ENCODE assay signal across 19 cellular contexts in genomic region chr14:101071493-101071891, GRCh38.
DNase-seq lines count a peak whose midpoint lies in the region; ATAC-seq, FAIRE-seq and TF ChIP-seq lines count a peak whose summit lies in the region.
"Had no signal": no experiment of that assay in that cellular context is flagged by ENCODE, and none has a peak within 500 bp of the region (broad histone marks: within the 10 kb centered on the region; RNA-seq: fewer than 3 reads in every experiment).

No MANE protein-coding gene starts in this region.

- H3K27me3 Mint-ChIP-seq in osteocyte (ENCODE audit: unreplicated experiment): no peaks in the 10 kb centered on the region
- peaks cover 7% of the 10 kb centered on the region for H3K27me3 Mint-ChIP-seq in activated CD4-positive, alpha-beta T cell treated with anti-CD3 and anti-CD28 coated beads for 36 hours

- no peak overlapping the region; the same call in 1 of the 2 replicates for H4K91ac ChIP-seq in IMR-90 (ENCODE audit: insufficient read depth, low read depth, low read length)

- peak overlapping the region; percentile 26 for H3K4me3 Mint-ChIP-seq in osteocyte (ENCODE audit: unreplicated experiment)
- no peak overlapping the region for H3K4me3 Mint-ChIP-seq in activated CD4-positive, alpha-beta T cell treated with anti-CD3 and anti-CD28 coated beads for 36 hours
- H3K4me3 Mint-ChIP-seq: activated CD4-positive, alpha-beta T cell treated with anti-CD3 and anti-CD28 coated beads, Interleukin-2, amount 10 ng/mL, durations not matched to agents 24 days and 14 days; B cell; IgD-negative memory B cell had no signal

- no peaks in the 10 kb centered on the region for H3K9me3 ChIP-seq in IMR-90 (ENCODE audit: control insufficient read depth, insufficient read depth, low read length)
- H3K9me3 ChIP-seq: prostate gland, SJCRH30 had no signal

- TF ChIP-seq RAD21 in IMR-90 (IDR thresholded peaks at IDR 0.05; ENCODE audit: low read length): no peak

- in situ Hi-C loops in IMR-90 (cut with MboI; ENCODE audit: low sequenced_read_pairs): no loop called here

- H3K27me3 ChIP-seq in IMR-90 (ENCODE audit: control insufficient read depth, insufficient read depth, low read length): no peaks in the 10 kb centered on the region; the same call in 1 of the 2 replicates
- H3K27me3 ChIP-seq in dorsolateral prefrontal cortex: peaks cover 0 to 23% (median 0%) of the 10 kb centered on the region in 45 donors
- H3K27me3 ChIP-seq: SJCRH30 had no signal

- peaks cover 35% of the 10 kb centered on the region for H3K36me3 ChIP-seq in IMR-90 (ENCODE audit: control insufficient read depth, insufficient read depth, low read length)
- H3K36me3 ChIP-seq: prostate gland had no signal

- peak overlapping the region; percentile 90 for H3K27ac Mint-ChIP-seq in osteocyte (ENCODE audit: unreplicated experiment)
- no peak overlapping the region for H3K27ac Mint-ChIP-seq in activated CD4-positive, alpha-beta T cell treated with anti-CD3 and anti-CD28 coated beads for 36 hours
- H3K27ac Mint-ChIP-seq: activated CD4-positive, alpha-beta T cell treated with anti-CD3 and anti-CD28 coated beads, Interleukin-2, amount 10 ng/mL, durations not matched to agents 24 days and 14 days; B cell; IgD-negative memory B cell had no signal

- peaks cover 23% of the 10 kb centered on the region for H3K4me1 ChIP-seq in IMR-90 (ENCODE audit: control insufficient read depth, insufficient read depth, low read length)
- H3K4me1 ChIP-seq: prostate gland had no signal

- H4K8ac ChIP-seq in IMR-90 (ENCODE audit: low read depth in 2 of 2, low read length in 2 of 2): no peak overlapping the region

- CTCF ChIA-PET in IMR-90 (lab: Yijun Ruan, JAX): no interaction called here
- CTCF ChIA-PET in activated CD4-positive, alpha-beta T cell treated with anti-CD3 and anti-CD28 coated beads for 36 hours (lab: Charles Lee): interaction anchor here (0.7 kb wide), 1 partner anchor 17 kb away, joined by 4 read pairs; no protein-coding TSS in a partner anchor

- POLR2A ChIA-PET in IMR-90 (lab: Charles Lee; ENCODE audit: unreplicated experiment): interaction anchor here (0.6 kb wide), 1 partner anchor 546 kb away, joined by 8 read pairs; no protein-coding TSS in a partner anchor
- POLR2A ChIA-PET in activated CD4-positive, alpha-beta T cell treated with anti-CD3 and anti-CD28 coated beads for 36 hours (lab: Charles Lee): no interaction called here

- H2BK20ac ChIP-seq in IMR-90 (ENCODE audit: low read depth, low read length): no peak overlapping the region

- peaks cover 44% of the 10 kb centered on the region for H3K4me1 Mint-ChIP-seq in osteocyte (ENCODE audit: unreplicated experiment)
- H3K4me1 Mint-ChIP-seq in activated CD4-positive, alpha-beta T cell treated with anti-CD3 and anti-CD28 coated beads for 36 hours: no peaks in the 10 kb centered on the region
- H3K4me1 Mint-ChIP-seq: activated CD4-positive, alpha-beta T cell treated with anti-CD3 and anti-CD28 coated beads, Interleukin-2, amount 10 ng/mL, durations not matched to agents 24 days and 14 days; B cell; IgD-negative memory B cell had no signal

- no peak overlapping the region for H3K18ac ChIP-seq in IMR-90 (ENCODE audit: low read depth, low read length)

- ATAC-seq in IMR-90 (ENCODE audit: low read depth) (no peak), HG02610 (IDR thresholded peaks at IDR 0.05; ENCODE audit: unreplicated experiment) (no peak)
- no peak for ATAC-seq in activated CD4-positive, alpha-beta T cell treated with anti-CD3 and anti-CD28 coated beads for 36 hours

- H3K23ac ChIP-seq in IMR-90 (ENCODE audit: low read depth, low read length): no peak overlapping the region

- intact Hi-C loops in IMR-90 (cut with micrococcal nuclease): loop anchor here (10.0 kb wide), 1 partner anchor 163 kb away; no protein-coding TSS in a partner anchor
- intact Hi-C loops in dorsolateral prefrontal cortex (cut with DNase I): no loop called here
- intact Hi-C loops in activated CD4-positive, alpha-beta T cell treated with anti-CD3 and anti-CD28 coated beads for 36 hours (cut with DNase I, micrococcal nuclease): no loop called here

- no peak overlapping the region for H3K9ac ChIP-seq in IMR-90 (ENCODE audit: low read depth, low read length)

- no peaks in the 10 kb centered on the region for H3K36me3 Mint-ChIP-seq in osteocyte (ENCODE audit: unreplicated experiment)
- H3K36me3 Mint-ChIP-seq in activated CD4-positive, alpha-beta T cell treated with anti-CD3 and anti-CD28 coated beads for 36 hours (ENCODE audit: low read depth): no peaks in the 10 kb centered on the region
- H3K36me3 Mint-ChIP-seq: IgD-negative memory B cell had no signal

- no peak overlapping the region; the same call in 1 of the 2 replicates for H3K4ac ChIP-seq in IMR-90 (ENCODE audit: low read depth, low read length)

- no peak overlapping the region for H2BK15ac ChIP-seq in IMR-90 (ENCODE audit: low read depth, low read length)

- DNase-seq in Ammon's horn (ENCODE audit: low spot score) (peak; percentile 52), IMR-90 (no peak), dorsolateral prefrontal cortex (peak in 6 of 10 donors; percentile 27 to 69 (median 44)), osteocyte (ENCODE audit: extremely low spot score, unreplicated experiment) (peak; percentile 69), urothelium cell line (ENCODE audit: low spot score) (no peak), LoVo (ENCODE audit: low spot score) (no peak)
- DNase-seq in activated CD4-positive, alpha-beta T cell treated with anti-CD3 and anti-CD28 coated beads for 36 hours: no peak
- DNase-seq: activated CD4-positive, alpha-beta T cell treated with anti-CD3 and anti-CD28 coated beads, Interleukin-2, amount 10 ng/mL, durations not matched to agents 24 days and 14 days; activated T-cell treated with anti-CD3 and anti-CD28 coated beads, Interleukin-2, amount 50 U/mL, for 48 hours; amniotic stem cell; cortex of kidney; NCI-H1092 treated with DMSO at 0.1 percent for 48 hours; NK-92 treated with Interleukin-12 subunit alpha and Interleukin-12 subunit beta, amount 100 ng/mL, for 24 hours; SJCRH30; T-helper 9 cell had no signal

- peaks cover 26% of the 10 kb centered on the region for H4K20me1 ChIP-seq in IMR-90 (ENCODE audit: insufficient read depth, low read length)

- H3K27ac ChIP-seq in IMR-90 (ENCODE audit: insufficient read depth, low read length) (no peak overlapping the region), dorsolateral prefrontal cortex (peak overlapping the region in 37 of 59 donors; percentile 0 to 90 (median 58))
- H3K27ac ChIP-seq: prostate gland, SJCRH30 had no signal

- H2AFZ ChIP-seq in IMR-90 (replicated peaks; ENCODE audit: low read length, poor library complexity): no peak overlapping the region

- H3K4me3 ChIP-seq in IMR-90 (ENCODE audit: insufficient read depth, low read depth, low read length): no peak overlapping the region
- H3K4me3 ChIP-seq in dorsolateral prefrontal cortex: no peak overlapping the region
- H3K4me3 ChIP-seq: prostate gland, SJCRH30 had no signal

- no peak for TF ChIP-seq POLR2A in IMR-90 (IDR thresholded peaks at IDR 0.05; ENCODE audit: low read depth, low read length)

- no peak overlapping the region for H2AK5ac ChIP-seq in IMR-90 (ENCODE audit: low read depth, low read length)

- WGBS in IMR-90 (ENCODE audit: extremely low coverage in 2 of 2, insufficient read length in 1 of 2), 2 experiments: 100% methylated on average over 2 of the region's 12 CpGs; no CpG with 5 or more reads in 1 of the 2 experiments

- H2BK5ac ChIP-seq in IMR-90 (ENCODE audit: low read depth, low read length, poor library complexity, severe bottlenecking): no peak overlapping the region

- dilution Hi-C loops in IMR-90 (cut with HindIII; ENCODE audit: low sequenced_read_pairs, unreplicated experiment): no loop called here

- H4K5ac ChIP-seq in IMR-90 (ENCODE audit: low read depth, low read length): no peak overlapping the region

- H2BK120ac ChIP-seq in IMR-90 (ENCODE audit: low read depth, low read length): no peak overlapping the region

- no peak overlapping the region for H3K14ac ChIP-seq in IMR-90 (replicated peaks; ENCODE audit: low read depth, low read length)

- no peak overlapping the region for H3K56ac ChIP-seq in IMR-90 (ENCODE audit: extremely low read depth, insufficient read depth, low read length)

- no peak overlapping the region for H3K4me2 ChIP-seq in IMR-90 (ENCODE audit: low read depth, low read length)

- peaks cover 0 to 15% of the 10 kb centered on the region in 2 experiments; a peak in 1 of 4 replicates for H3K79me1 ChIP-seq in IMR-90 (ENCODE audit: low read depth in 1 of 2, low read length in 2 of 2)

- TF ChIP-seq CTCF in IMR-90 (conservative IDR thresholded peaks at IDR 0.05; ENCODE audit: low read depth, low read length) (no peak), dorsolateral prefrontal cortex (IDR thresholded peaks at IDR 0.05 in 54 of 56, conservative IDR thresholded peaks at IDR 0.05 in 2 of 56; ENCODE audit: low read depth in 1 of 56, partially characterized antibody in 56 of 56) (no peak), osteocyte (IDR thresholded peaks at IDR 0.05) (no peak)

- no peaks in the 10 kb centered on the region for H3K9me3 Mint-ChIP-seq in osteocyte (ENCODE audit: unreplicated experiment)
- H3K9me3 Mint-ChIP-seq in activated CD4-positive, alpha-beta T cell treated with anti-CD3 and anti-CD28 coated beads for 36 hours (ENCODE audit: low read depth): no peaks in the 10 kb centered on the region
- H3K9me3 Mint-ChIP-seq: activated CD4-positive, alpha-beta T cell treated with anti-CD3 and anti-CD28 coated beads, Interleukin-2, amount 10 ng/mL, durations not matched to agents 24 days and 14 days; IgD-negative memory B cell had no signal

- BruUV-seq in IMR-90 (replicated peaks; lab: Mats Ljungman, UMichigan): no TSS peak

- FAIRE-seq in urothelium cell line (lab: Jason Lieb, UNC): no peak

- peak overlapping the region; percentile 26 for H2AK9ac ChIP-seq in IMR-90 (replicated peaks; ENCODE audit: low read depth, low read length, poor library complexity)

- H3K9me1 ChIP-seq in IMR-90 (ENCODE audit: insufficient read depth, low read length): peaks cover 14% of the 10 kb centered on the region; the same call in 1 of the 2 replicates

TF ChIP-seq in IMR-90, 13 proteins besides CTCF, POLR2A, EP300 and RAD21:
- no peak for TF ChIP-seq MAFK (IDR thresholded peaks at IDR 0.05; ENCODE audit: low read depth, low read length)

Comparison
In these comparisons a context has a peak if more than half of its experiments do, and no peak if none do; other contexts are left out.
1. DNase-seq: peak in Ammon's horn (single experiment), dorsolateral prefrontal cortex (6 of 10) and osteocyte (single experiment); none in IMR-90 (single experiment), urothelium cell line (single experiment), activated CD4-positive, alpha-beta T cell treated with anti-CD3 and anti-CD28 coated beads for 36 hours (single experiment) and LoVo (single experiment).